8 cellular contexts compared by ENCODE assay signal in genomic region chr3:156553705-156554356, GRCh38. TPM values are rescaled to one million over a fixed set of nuclear protein-coding genes. Genes with fewer than 3 reads are reported as not detected.
DNase-seq lines count a peak whose midpoint lies in the region; ATAC-seq and TF ChIP-seq lines count a peak whose summit lies in the region.

No MANE protein-coding gene starts in this region.

- H3K4me3 ChIP-seq in AG10803 (ENCODE audit: low read length), result peak overlapping the region; percentile 87
- H3K4me3 ChIP-seq in HAP-1, result peak overlapping the region; percentile 91
- H3K4me3 ChIP-seq in WI38 (ENCODE audit: low read depth, low read length), result peak overlapping the region; percentile 81
- peak overlapping the region; percentile 93 to 97 (median 94) for H3K4me3 ChIP-seq in skeletal muscle tissue (ENCODE audit: low read length in 3 of 3)

- peak overlapping the region; percentile 80 for H3K27ac ChIP-seq in skeletal muscle tissue (ENCODE audit: low read depth, low read length)

- peak overlapping the region; percentile 85 to 94 (median 91) for H3K9ac ChIP-seq in skeletal muscle tissue (ENCODE audit: low read depth in 1 of 3, low read length in 3 of 3)

- in situ Hi-C loops in HAP-1 (cut with MboI; ENCODE audit: low sequenced_read_pairs), result no loop called here

- H3K4me1 ChIP-seq in HAP-1, result peaks cover 13% of the 10 kb centered on the region
- H3K4me1 ChIP-seq in skeletal muscle tissue (ENCODE audit: control insufficient read depth in 3 of 3, insufficient read depth in 3 of 3, low read length in 3 of 3), result peaks cover 12 to 24% (median 19%) of the 10 kb centered on the region in 3 donors

- ATAC-seq in HG03097 (IDR thresholded peaks at IDR 0.05; ENCODE audit: low FRiP score, unreplicated experiment), result no peak

- TF ChIP-seq CTCF in AG10803 (conservative IDR thresholded peaks at IDR 0.05; ENCODE audit: low read length) (no peak), WI38 (IDR thresholded peaks at IDR 0.05; ENCODE audit: low read depth, low read length) (no peak)

- H3K9me3 ChIP-seq in HAP-1, result no peaks in the 10 kb centered on the region
- H3K9me3 ChIP-seq in skeletal muscle tissue (ENCODE audit: control insufficient read depth in 3 of 3, low read length in 3 of 3), result no peaks in the 10 kb centered on the region

- DNase-seq in AG10803 (ENCODE audit: low read depth) (peak; percentile 76), HAP-1 (ENCODE audit: low spot score in 2 of 2) (peak; percentile 18 to 21), glomerular visceral epithelial cell (ENCODE audit: extremely low spot score) (peak; percentile 35), NCI-H2107 (lab: John Stamatoyannopoulos, UW) (no peak), SKM-1 (lab: John Stamatoyannopoulos, UW; ENCODE audit: unreplicated experiment) (no peak)

- H3K36me3 ChIP-seq in HAP-1 (replicated peaks) (peaks cover 38% of the 10 kb centered on the region), skeletal muscle tissue (ENCODE audit: control insufficient read depth in 3 of 3, insufficient read depth in 3 of 3, low read length in 3 of 3) (peaks cover 6 to 15% (median 11%) of the 10 kb centered on the region in 3 donors)

- H3K27me3 ChIP-seq in HAP-1 (ENCODE audit: low read depth), result no peaks in the 10 kb centered on the region
- H3K27me3 ChIP-seq in skeletal muscle tissue (ENCODE audit: control insufficient read depth in 3 of 3, insufficient read depth in 3 of 3, low read length in 3 of 3), result no peaks in the 10 kb centered on the region

RNA-seq across cellular contexts. Expression of gene SSR3, which starts 1.1 kb away (rescaled TPM):
- total RNA-seq in skeletal muscle tissue, result 71.5 TPM

Comparison
In these comparisons a context has a peak if more than half of its experiments do, and no peak if none do; other contexts are left out.
1. DNase-seq: peak in AG10803 (single experiment), HAP-1 (2 of 2) and glomerular visceral epithelial cell (single experiment); none in NCI-H2107 (single experiment) and SKM-1 (single experiment).
2. Peak in every context shown above with its lines, with median percentiles within 50 percentile points of each other: H3K4me3 ChIP-seq.